22 cellular contexts compared by ENCODE assay signal in the genomic region with DNA sequence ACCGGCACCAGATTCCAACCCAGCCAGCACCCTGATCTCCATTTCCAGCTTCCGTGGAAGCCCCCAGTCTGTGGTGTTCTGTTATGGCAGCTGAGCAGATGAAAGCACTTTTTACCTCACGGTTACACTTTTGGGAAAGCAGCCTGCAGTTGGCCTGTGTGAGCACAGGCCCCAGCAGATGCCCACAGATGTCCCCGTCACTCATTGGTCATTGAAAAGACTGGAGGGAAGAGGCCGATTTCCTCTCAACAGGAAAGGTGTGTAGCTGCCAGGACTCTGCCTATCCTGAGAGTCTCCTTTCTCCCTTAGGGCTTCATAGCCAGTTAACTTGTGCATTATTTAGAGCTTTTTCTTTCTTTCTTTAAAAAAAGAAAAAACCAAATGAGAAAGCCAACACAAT.
DNase-seq lines count a peak whose midpoint lies in the region; ATAC-seq, FAIRE-seq and TF ChIP-seq lines count a peak whose summit lies in the region.
"Had no signal": no experiment of that assay in that cellular context is flagged by ENCODE, and none has a peak within 500 bp of the region (broad histone marks: within the 10 kb centered on the region; RNA-seq: fewer than 3 reads in every experiment).

No MANE protein-coding gene starts in this region.

- no peaks in the 10 kb centered on the region for H3K9me3 ChIP-seq in CD4-positive, alpha-beta T cell (ENCODE audit: control insufficient read depth, low read length)
- H3K9me3 ChIP-seq: suprapubic skin had no signal

- H3K27ac Mint-ChIP-seq in T-helper 1 cell treated with Interleukin-12 subunit alpha and Interleukin-12 subunit beta and Interleukin-4 antibody, amounts not matched to agents 30 μg/mL and 1 μg/mL, for 36 hours = peak overlapping the region; percentile 93
- H3K27ac Mint-ChIP-seq in CD4-positive, alpha-beta T cell = peak overlapping the region; percentile 94
- peak overlapping the region; percentile 74 for H3K27ac Mint-ChIP-seq in activated CD4-positive, alpha-beta memory T cell treated with anti-CD3 and anti-CD28 coated beads, Interleukin-2, amount 10 ng/mL, durations not matched to agents 7 days and 5 days
- H3K27ac Mint-ChIP-seq: HFFc6 had no signal

- no peaks in the 10 kb centered on the region for H3K27me3 Mint-ChIP-seq in T-helper 1 cell treated with Interleukin-12 subunit alpha and Interleukin-12 subunit beta and Interleukin-4 antibody, amounts not matched to agents 30 μg/mL and 1 μg/mL, for 36 hours (ENCODE audit: low read depth)
- no peaks in the 10 kb centered on the region for H3K27me3 Mint-ChIP-seq in CD4-positive, alpha-beta T cell
- H3K27me3 Mint-ChIP-seq in activated CD4-positive, alpha-beta memory T cell treated with anti-CD3 and anti-CD28 coated beads, Interleukin-2, amount 10 ng/mL, durations not matched to agents 7 days and 5 days = no peaks in the 10 kb centered on the region

- no peak for TF ChIP-seq CTCF in CD4-positive, alpha-beta T cell (IDR thresholded peaks at IDR 0.05)

- POLR2A ChIA-PET in CD4-positive, alpha-beta T cell (lab: Charles Lee) = interaction anchor here (1.2 kb wide), 1 partner anchor 12 kb away, joined by 3 read pairs; no protein-coding TSS in a partner anchor
- POLR2A ChIA-PET in activated CD4-positive, alpha-beta memory T cell treated with anti-CD3 and anti-CD28 coated beads, Interleukin-2, amount 10 ng/mL, durations not matched to agents 7 days and 5 days (lab: Charles Lee) = no interaction called here

- H3K27ac ChIP-seq in CD4-positive, alpha-beta T cell (ENCODE audit: low read depth, low read length) = no peak overlapping the region
- H3K27ac ChIP-seq: coronary artery, suprapubic skin had no signal

- H3K27me3 ChIP-seq in CD4-positive, alpha-beta T cell (ENCODE audit: control insufficient read depth, insufficient read depth, low read length) = no peaks in the 10 kb centered on the region
- H3K27me3 ChIP-seq: suprapubic skin had no signal

- intact Hi-C loops in CD4-positive, alpha-beta T cell (cut with DNase I, micrococcal nuclease) = loop anchor here in 1 of 2 experiments (10.0 kb wide), 3 partner anchors 48 to 152 kb away; partner anchors contain the start of gene PCBP3

- no peak for FAIRE-seq in RCC 7860 (lab: Jason Lieb, UNC)
- FAIRE-seq: G401.6, HepG2 had no signal

- DNase-seq in T-helper 1 cell (no peak), cerebellum (ENCODE audit: low spot score) (peak; percentile 27), NCI-H446 treated with DMSO at 0.1 percent for 48 hours (lab: John Stamatoyannopoulos, UW) (no peak), RCC 7860 (ENCODE audit: low spot score) (no peak)
- no peak for DNase-seq in CD4-positive, alpha-beta T cell
- DNase-seq in activated CD4-positive, alpha-beta memory T cell treated with anti-CD3 and anti-CD28 coated beads, Interleukin-2, amount 10 ng/mL, durations not matched to agents 7 days and 5 days = no peak
- DNase-seq: 8988T; AML-193; effector memory CD8-positive, alpha-beta T cell; HFFc6; NCI-H1092 treated with DMSO at 0.1 percent for 48 hours; NCI-H2081; NCI-H82; occipital lobe; stimulated activated CD4-positive, alpha-beta T cell treated with anti-CD3 and anti-CD28 coated beads, Interleukin-1b, Interleukin-23, amount 100 ng/mL, for 48 hours; SW 1271 had no signal

- peaks cover 34% of the 10 kb centered on the region for H3K4me1 Mint-ChIP-seq in T-helper 1 cell treated with Interleukin-12 subunit alpha and Interleukin-12 subunit beta and Interleukin-4 antibody, amounts not matched to agents 30 μg/mL and 1 μg/mL, for 36 hours (ENCODE audit: low read depth)
- H3K4me1 Mint-ChIP-seq in CD4-positive, alpha-beta T cell (ENCODE audit: low read depth) = peaks cover 49% of the 10 kb centered on the region
- peaks cover 31% of the 10 kb centered on the region for H3K4me1 Mint-ChIP-seq in activated CD4-positive, alpha-beta memory T cell treated with anti-CD3 and anti-CD28 coated beads, Interleukin-2, amount 10 ng/mL, durations not matched to agents 7 days and 5 days

- H3K4me3 Mint-ChIP-seq in T-helper 1 cell treated with Interleukin-12 subunit alpha and Interleukin-12 subunit beta and Interleukin-4 antibody, amounts not matched to agents 30 μg/mL and 1 μg/mL, for 36 hours = no peak overlapping the region
- H3K4me3 Mint-ChIP-seq in CD4-positive, alpha-beta T cell = no peak overlapping the region
- no peak overlapping the region for H3K4me3 Mint-ChIP-seq in activated CD4-positive, alpha-beta memory T cell treated with anti-CD3 and anti-CD28 coated beads, Interleukin-2, amount 10 ng/mL, durations not matched to agents 7 days and 5 days
- H3K4me3 Mint-ChIP-seq: effector memory CD8-positive, alpha-beta T cell; HFFc6 had no signal

- CTCF ChIA-PET in CD4-positive, alpha-beta T cell (lab: Charles Lee) = no interaction called here
- CTCF ChIA-PET in activated CD4-positive, alpha-beta memory T cell treated with anti-CD3 and anti-CD28 coated beads, Interleukin-2, amount 10 ng/mL, durations not matched to agents 7 days and 5 days (lab: Charles Lee) = no interaction called here

- ATAC-seq in CD4-positive, alpha-beta T cell (ENCODE audit: poor library complexity) = no peak
- no peak for ATAC-seq in HG03432 (IDR thresholded peaks at IDR 0.05; ENCODE audit: unreplicated experiment)
- ATAC-seq: effector memory CD8-positive, alpha-beta T cell; HepG2 had no signal

- H3K9me3 Mint-ChIP-seq in T-helper 1 cell treated with Interleukin-12 subunit alpha and Interleukin-12 subunit beta and Interleukin-4 antibody, amounts not matched to agents 30 μg/mL and 1 μg/mL, for 36 hours = no peaks in the 10 kb centered on the region
- H3K9me3 Mint-ChIP-seq in CD4-positive, alpha-beta T cell = no peaks in the 10 kb centered on the region
- no peaks in the 10 kb centered on the region for H3K9me3 Mint-ChIP-seq in activated CD4-positive, alpha-beta memory T cell treated with anti-CD3 and anti-CD28 coated beads, Interleukin-2, amount 10 ng/mL, durations not matched to agents 7 days and 5 days
- H3K9me3 Mint-ChIP-seq: effector memory CD8-positive, alpha-beta T cell; HFFc6 had no signal

- H3K36me3 Mint-ChIP-seq in T-helper 1 cell treated with Interleukin-12 subunit alpha and Interleukin-12 subunit beta and Interleukin-4 antibody, amounts not matched to agents 30 μg/mL and 1 μg/mL, for 36 hours (ENCODE audit: low read depth) = no peaks in the 10 kb centered on the region
- no peaks in the 10 kb centered on the region for H3K36me3 Mint-ChIP-seq in CD4-positive, alpha-beta T cell (ENCODE audit: low read depth)
- H3K36me3 Mint-ChIP-seq in activated CD4-positive, alpha-beta memory T cell treated with anti-CD3 and anti-CD28 coated beads, Interleukin-2, amount 10 ng/mL, durations not matched to agents 7 days and 5 days (ENCODE audit: low read depth) = peaks cover 5% of the 10 kb centered on the region
